Comparison of ENCODE assay signal across 8 cellular contexts in the genomic region with DNA sequence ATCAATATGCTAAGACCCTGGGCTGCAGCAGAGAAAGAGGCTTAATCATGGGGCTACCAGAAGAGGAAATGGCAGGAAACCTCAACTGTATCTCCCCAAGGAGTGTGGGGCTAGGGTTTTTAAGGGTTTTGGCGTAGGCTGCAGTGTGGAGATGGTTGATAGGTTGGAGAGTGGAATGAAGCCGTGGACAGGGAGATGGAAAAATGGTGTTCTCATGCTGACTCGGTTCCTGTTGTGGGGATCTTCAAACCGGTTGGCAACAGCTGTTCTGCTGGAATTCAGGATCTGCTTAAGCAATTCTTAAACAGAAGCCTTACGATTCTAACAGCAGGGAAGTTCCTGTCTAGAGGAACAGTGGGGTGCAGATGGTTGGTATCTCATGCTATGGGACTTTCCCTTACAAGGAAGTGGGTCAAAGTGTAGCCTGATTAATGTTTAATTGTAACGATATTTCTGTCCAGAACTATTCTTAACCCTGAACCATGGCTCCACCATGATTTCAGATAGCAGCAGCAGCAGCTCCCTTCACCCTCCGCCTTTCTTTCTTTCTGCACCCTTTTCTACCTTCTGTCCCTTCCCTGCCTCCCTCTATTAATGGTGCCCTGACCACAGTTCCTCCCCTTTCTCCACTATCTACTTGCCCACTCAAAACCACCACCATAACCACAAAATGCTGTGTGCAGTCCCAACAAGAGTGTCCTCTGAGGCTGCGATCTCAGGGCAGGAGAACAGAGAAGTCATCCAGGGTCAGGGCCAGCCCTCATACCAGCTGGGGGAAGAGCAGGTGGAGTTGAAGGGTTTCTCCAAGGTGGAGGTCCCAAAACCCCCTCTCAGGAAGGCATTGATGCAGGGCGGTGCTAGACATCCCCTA. TPM values are rescaled to one million over a fixed set of nuclear protein-coding genes. Genes with fewer than 3 reads are reported as not detected.
A peak's percentile ranks its signal among the peaks of the same experiment; 100 is the strongest.
DNase-seq lines count a peak whose midpoint lies in the region; ATAC-seq, FAIRE-seq and TF ChIP-seq lines count a peak whose summit lies in the region.

No MANE protein-coding gene starts in this region.

- no peak overlapping the region for H3K4me3 ChIP-seq in brain microvascular endothelial cell (ENCODE audit: low read depth, low read length)

- intact Hi-C loops in activated CD4-positive, alpha-beta T cell treated with anti-CD3 and anti-CD28 coated beads for 36 hours (cut with DNase I, micrococcal nuclease), result loop anchor here in 1 of 2 experiments (5.0 kb wide), 1 partner anchor 62 kb away; no protein-coding TSS in a partner anchor

- peaks cover 1% of the 10 kb centered on the region for H3K9me3 Mint-ChIP-seq in activated CD4-positive, alpha-beta T cell treated with anti-CD3 and anti-CD28 coated beads for 36 hours (ENCODE audit: low read depth)
- H3K9me3 Mint-ChIP-seq in stimulated activated naive B cell treated with anti-CD40 and anti-IgM and Interleukin-4, amounts not matched to agents 10 μg/mL and 1 μg/mL and 100 μg/mL, for 72 hours, result peaks cover 0 to 8% of the 10 kb centered on the region in 2 donors

- CTCF ChIA-PET in activated CD4-positive, alpha-beta T cell treated with anti-CD3 and anti-CD28 coated beads for 36 hours (lab: Charles Lee), result no interaction called here

- no peaks in the 10 kb centered on the region for H3K36me3 Mint-ChIP-seq in activated CD4-positive, alpha-beta T cell treated with anti-CD3 and anti-CD28 coated beads for 36 hours (ENCODE audit: low read depth)
- H3K36me3 Mint-ChIP-seq in stimulated activated naive B cell treated with anti-CD40 and anti-IgM and Interleukin-4, amounts not matched to agents 10 μg/mL and 1 μg/mL and 100 μg/mL, for 72 hours, result no peaks in the 10 kb centered on the region

- no peak for FAIRE-seq in frontal cortex (lab: Jason Lieb, UNC)

- H3K27ac Mint-ChIP-seq in activated CD4-positive, alpha-beta T cell treated with anti-CD3 and anti-CD28 coated beads for 36 hours, result peak overlapping the region; percentile 3
- peak overlapping the region; percentile 93 for H3K27ac Mint-ChIP-seq in stimulated activated naive B cell treated with anti-CD40 and anti-IgM and Interleukin-4, amounts not matched to agents 10 μg/mL and 1 μg/mL and 100 μg/mL, for 72 hours

- in situ Hi-C loops in brain microvascular endothelial cell (cut with HindIII; ENCODE audit: low pct_ligation_motif_present, low sequenced_read_pairs), result no loop called here

- no peak overlapping the region for H3K4me3 Mint-ChIP-seq in activated CD4-positive, alpha-beta T cell treated with anti-CD3 and anti-CD28 coated beads for 36 hours
- H3K4me3 Mint-ChIP-seq in stimulated activated naive B cell treated with anti-CD40 and anti-IgM and Interleukin-4, amounts not matched to agents 10 μg/mL and 1 μg/mL and 100 μg/mL, for 72 hours, result peak overlapping the region; percentile 61 to 74

- H3K27me3 Mint-ChIP-seq in activated CD4-positive, alpha-beta T cell treated with anti-CD3 and anti-CD28 coated beads for 36 hours, result no peaks in the 10 kb centered on the region
- H3K27me3 Mint-ChIP-seq in stimulated activated naive B cell treated with anti-CD40 and anti-IgM and Interleukin-4, amounts not matched to agents 10 μg/mL and 1 μg/mL and 100 μg/mL, for 72 hours, result peaks cover 0 to 5% of the 10 kb centered on the region in 2 donors

- no peak for TF ChIP-seq CTCF in brain microvascular endothelial cell (IDR thresholded peaks at IDR 0.05; ENCODE audit: low read depth, low read length, missing control alignments)

- H3K27ac ChIP-seq in brain microvascular endothelial cell, result no peak overlapping the region

- no peaks in the 10 kb centered on the region for H3K36me3 ChIP-seq in brain microvascular endothelial cell (replicated peaks)

- no peak for DNase-seq in activated CD4-positive, alpha-beta T cell treated with anti-CD3 and anti-CD28 coated beads for 36 hours
- no peak for DNase-seq in activated CD4-positive, alpha-beta T cell treated with anti-CD3 and anti-CD28 coated beads, Interleukin-2, amount 50 U/mL, for 48 hours
- peak; percentile 90 for DNase-seq in KG1 (lab: John Stamatoyannopoulos, UW)
- peak; percentile 19 for DNase-seq in brain microvascular endothelial cell
- peak; percentile 80 for DNase-seq in stimulated activated naive B cell treated with anti-CD40 and anti-IgM and Interleukin-4, amounts not matched to agents 10 μg/mL and 1 μg/mL and 100 μg/mL, for 72 hours
- DNase-seq in frontal cortex (ENCODE audit: low spot score in 2 of 2), result no peak
- DNase-seq in NCI-H146 (lab: John Stamatoyannopoulos, UW), result no peak

- peaks cover 55% of the 10 kb centered on the region for H3K4me1 Mint-ChIP-seq in activated CD4-positive, alpha-beta T cell treated with anti-CD3 and anti-CD28 coated beads for 36 hours
- peaks cover 73 to 95% of the 10 kb centered on the region in 2 donors for H3K4me1 Mint-ChIP-seq in stimulated activated naive B cell treated with anti-CD40 and anti-IgM and Interleukin-4, amounts not matched to agents 10 μg/mL and 1 μg/mL and 100 μg/mL, for 72 hours

- POLR2A ChIA-PET in activated CD4-positive, alpha-beta T cell treated with anti-CD3 and anti-CD28 coated beads for 36 hours (lab: Charles Lee), result no interaction called here

- no peaks in the 10 kb centered on the region for H3K27me3 ChIP-seq in brain microvascular endothelial cell (replicated peaks)

- ATAC-seq in activated CD4-positive, alpha-beta T cell treated with anti-CD3 and anti-CD28 coated beads for 36 hours, result no peak
- peak; percentile 58 to 67 for ATAC-seq in stimulated activated naive B cell treated with anti-CD40 and anti-IgM and Interleukin-4, amounts not matched to agents 10 μg/mL and 1 μg/mL and 100 μg/mL, for 72 hours (replicated peaks)
- ATAC-seq in GM18520 (IDR thresholded peaks at IDR 0.05; ENCODE audit: unreplicated experiment), result no peak

RNA-seq across cellular contexts. Expression of gene RSPH1, which starts 30.8 kb away (rescaled TPM):
- total RNA-seq in activated CD4-positive, alpha-beta T cell treated with anti-CD3 and anti-CD28 coated beads for 36 hours, result under 1 TPM; 0.21 to 0.34 TPM
- total RNA-seq in frontal cortex, result 0.41 TPM

RNA-seq across cellular contexts. Expression of gene SLC37A1, which starts 48.4 kb away (rescaled TPM):
- total RNA-seq in activated CD4-positive, alpha-beta T cell treated with anti-CD3 and anti-CD28 coated beads for 36 hours, result 10 to 100 TPM; 18.2 to 19.3 TPM
- total RNA-seq in frontal cortex, result 32.2 TPM

Comparison
In these comparisons a context has a peak if more than half of its experiments do, and no peak if none do; other contexts are left out.
1. ATAC-seq: peak in stimulated activated naive B cell treated with anti-CD40 and anti-IgM and Interleukin-4, amounts not matched to agents 10 μg/mL and 1 μg/mL and 100 μg/mL, for 72 hours (2 of 2); none in activated CD4-positive, alpha-beta T cell treated with anti-CD3 and anti-CD28 coated beads for 36 hours (single experiment) and GM18520 (single experiment).
2. DNase-seq: peak in KG1 (single experiment), brain microvascular endothelial cell (single experiment) and stimulated activated naive B cell treated with anti-CD40 and anti-IgM and Interleukin-4, amounts not matched to agents 10 μg/mL and 1 μg/mL and 100 μg/mL, for 72 hours (single experiment); none in activated CD4-positive, alpha-beta T cell treated with anti-CD3 and anti-CD28 coated beads for 36 hours (single experiment), activated CD4-positive, alpha-beta T cell treated with anti-CD3 and anti-CD28 coated beads, Interleukin-2, amount 50 U/mL, for 48 hours (0 of 2), frontal cortex (0 of 2) and NCI-H146 (single experiment).